ENCODE assay signal across 9 cellular contexts in genomic region chr17:45018514-45019176, GRCh38. TPM values are rescaled to one million over a fixed set of nuclear protein-coding genes. Genes with fewer than 3 reads are reported as not detected.
A peak's percentile ranks its signal among the peaks of the same experiment; 100 is the strongest.
DNase-seq lines count a peak whose midpoint lies in the region; ATAC-seq, FAIRE-seq and TF ChIP-seq lines count a peak whose summit lies in the region.
"Had no signal": no experiment of that assay in that cellular context is flagged by ENCODE, and none has a peak within 500 bp of the region (broad histone marks: within the 10 kb centered on the region; RNA-seq: fewer than 3 reads in every experiment).

No MANE protein-coding gene starts in this region.

- CTCF ChIA-PET in OCI-LY7 (lab: Charles Lee; ENCODE audit: unreplicated experiment), result no interaction called here

- no peaks in the 10 kb centered on the region for H3K9me2 ChIP-seq in OCI-LY7 (ENCODE audit: insufficient read depth, low read length)

- no peaks in the 10 kb centered on the region for H3K9me3 Mint-ChIP-seq in naive thymus-derived CD8-positive, alpha-beta T cell

- WGBS in small intestine, 3 donors, result 2 to 5% (median 2%) methylated on average over 31 to 32 of the region's 32 CpGs

- peak overlapping the region; percentile 81 to 96 (median 85) for H3K4me3 Mint-ChIP-seq in naive thymus-derived CD8-positive, alpha-beta T cell

- H3K27ac ChIP-seq in OCI-LY7 (ENCODE audit: low read depth, low read length, poor library complexity, severe bottlenecking) (no peak overlapping the region), colonic mucosa (no peak overlapping the region), small intestine (ENCODE audit: low read depth in 1 of 2, low read length in 1 of 2) (no peak overlapping the region)

- H3K4me2 ChIP-seq in OCI-LY7 (ENCODE audit: low read length), result peak overlapping the region; percentile 57

- H4K20me1 ChIP-seq in OCI-LY7 (ENCODE audit: insufficient read depth, low read length), result no peaks in the 10 kb centered on the region

- H3K79me2 ChIP-seq in OCI-LY7 (ENCODE audit: insufficient read depth, low read depth, low read length), result no peaks in the 10 kb centered on the region

- BruUV-seq in OCI-LY7 (replicated peaks; lab: Mats Ljungman, UMichigan), result no TSS peak

- DNase-seq in NCI-H1694 (lab: John Stamatoyannopoulos, UW), result peak; percentile 29
- no peak for DNase-seq in NCI-H1694 treated with DMSO at 0.1 percent for 48 hours (lab: John Stamatoyannopoulos, UW)
- DNase-seq in OCI-LY7 (ENCODE audit: low spot score), result no peak
- DNase-seq in colonic mucosa, result peak; percentile 27
- DNase-seq in naive thymus-derived CD8-positive, alpha-beta T cell, result peak in 3 of 10 donors; percentile 20 to 23 (median 22)
- no peak for DNase-seq in COLO668 (lab: John Stamatoyannopoulos, UW; ENCODE audit: unreplicated experiment)
- no peak for DNase-seq in ureter (ENCODE audit: low spot score)
- no peak for DNase-seq in small intestine

- no peak for FAIRE-seq in small intestine (lab: Jason Lieb, UNC)

- H3K4me1 ChIP-seq in OCI-LY7 (ENCODE audit: insufficient read depth, low read length, poor library complexity, severe bottlenecking), result peaks cover 14% of the 10 kb centered on the region
- H3K4me1 ChIP-seq in colonic mucosa, result peaks cover 3% of the 10 kb centered on the region
- peaks cover 2 to 7% of the 10 kb centered on the region in 2 donors for H3K4me1 ChIP-seq in small intestine (ENCODE audit: control insufficient read depth in 2 of 2, insufficient read depth in 1 of 2, low read depth in 1 of 2, low read length in 1 of 2)

- H3K27me3 ChIP-seq in colonic mucosa (no peaks in the 10 kb centered on the region), small intestine (ENCODE audit: control insufficient read depth in 2 of 2, insufficient read depth in 2 of 2, low read length in 2 of 2) (peaks cover 0 to 4% of the 10 kb centered on the region in 2 donors)

- H3K9ac ChIP-seq in colonic mucosa (ENCODE audit: low read depth in 2 of 2, low read length in 2 of 2), result peak overlapping the region; percentile 16 to 60

- H3K36me3 ChIP-seq in OCI-LY7 (ENCODE audit: insufficient read depth, low read length) (peaks cover under 1% of the 10 kb centered on the region; the same call in 1 of the 2 replicates), colonic mucosa (no peaks in the 10 kb centered on the region), small intestine (ENCODE audit: control insufficient read depth in 2 of 2, insufficient read depth in 2 of 2, low read length in 2 of 2) (no peaks in the 10 kb centered on the region)

- ATAC-seq in naive thymus-derived CD8-positive, alpha-beta T cell, result peak; percentile 41 to 47

- H3K27ac Mint-ChIP-seq in naive thymus-derived CD8-positive, alpha-beta T cell, result peak overlapping the region in 4 of 10 donors; percentile 67 to 77 (median 72)

- POLR2A ChIA-PET in OCI-LY7 (lab: Charles Lee), result interaction anchor here (0.6 kb wide), 1 partner anchor 31 kb away, joined by 6 read pairs; no protein-coding TSS in a partner anchor
- POLR2A ChIA-PET in naive thymus-derived CD8-positive, alpha-beta T cell (lab: Charles Lee), result interaction anchor here (1.1 kb wide), 1 partner anchor 244 kb away, joined by 3 read pairs; no protein-coding TSS in a partner anchor

- H3K27me3 Mint-ChIP-seq in naive thymus-derived CD8-positive, alpha-beta T cell, result peaks cover 20 to 54% (median 37%) of the 10 kb centered on the region in 5 donors

- H3K9me3 ChIP-seq in OCI-LY7 (ENCODE audit: low read length) (no peaks in the 10 kb centered on the region), colonic mucosa (no peaks in the 10 kb centered on the region), small intestine (ENCODE audit: control insufficient read depth, low read depth) (no peaks in the 10 kb centered on the region)

- peaks cover 0 to 11% (median 0%) of the 10 kb centered on the region in 3 donors for H3K36me3 Mint-ChIP-seq in naive thymus-derived CD8-positive, alpha-beta T cell

- H3K4me3 ChIP-seq in OCI-LY7 (ENCODE audit: low read depth, low read length, poor library complexity, severe bottlenecking) (peak overlapping the region; percentile 29), colonic mucosa (peak overlapping the region; percentile 46), small intestine (ENCODE audit: low read depth in 1 of 2, low read length in 2 of 2) (peak overlapping the region in 1 of 2 donors; percentile 48)

- TF ChIP-seq CTCF in OCI-LY7 (conservative IDR thresholded peaks at IDR 0.05; ENCODE audit: low read length) (no peak), colonic mucosa (IDR thresholded peaks at IDR 0.05) (no peak)

- H3K4me1 Mint-ChIP-seq in naive thymus-derived CD8-positive, alpha-beta T cell, result peaks cover 19 to 30% (median 21%) of the 10 kb centered on the region in 4 donors

- peak overlapping the region; percentile 41; the same call in 1 of the 2 replicates for H2AFZ ChIP-seq in OCI-LY7 (ENCODE audit: low read length)

- intact Hi-C loops in OCI-LY7 (cut with micrococcal nuclease; ENCODE audit: unreplicated experiment) (loop anchor here (5.0 kb wide), 1 partner anchor 79 kb away; no protein-coding TSS in a partner anchor), colonic mucosa (cut with DNase I) (no loop called here)

RNA-seq across cellular contexts. Expression of gene DCAKD, which starts 32.8 kb away (rescaled TPM):
- 40.8 and 53.1 TPM in 2 replicates for total RNA-seq in OCI-LY7 (2014; rRNA removed; shearing (Covaris generic))
- total RNA-seq in OCI-LY7 (2022) (45.6 and 48.9 TPM in 2 replicates), colonic mucosa (10 to 100 TPM; 20.2 to 46.8 TPM), ureter (76.4 TPM)
- total RNA-seq in naive thymus-derived CD8-positive, alpha-beta T cell, result 10 to 100 TPM; 36.1 to 37.9 TPM
- polyA plus RNA-seq in naive thymus-derived CD8-positive, alpha-beta T cell, result 10 to 100 TPM; 13.1 to 16.1 (median 16.0) TPM
- 10 to 100 TPM in 1 of 3 donors, 1 to 10 TPM in 2; 4.2 to 15.2 (median 7.6) TPM for polyA plus RNA-seq in small intestine

RNA-seq across cellular contexts. Expression of gene NMT1, which starts 42.5 kb away (rescaled TPM):
- total RNA-seq in OCI-LY7 (2014; rRNA removed; shearing (Covaris generic)), result 65.7 and 82.3 TPM in 2 replicates
- total RNA-seq in OCI-LY7 (2022) (126 and 134 TPM in 2 replicates), colonic mucosa (100 to 1,000 TPM in 1 of 2 donors, 10 to 100 TPM in 1; 68.0 to 127 TPM), ureter (125 TPM)
- total RNA-seq in naive thymus-derived CD8-positive, alpha-beta T cell, result 100 to 1,000 TPM; 130 to 139 TPM
- polyA plus RNA-seq in naive thymus-derived CD8-positive, alpha-beta T cell, result 10 to 100 TPM; 55.2 to 70.8 (median 65.0) TPM
- polyA plus RNA-seq in small intestine, result 100 to 1,000 TPM in 1 of 3 donors, 10 to 100 TPM in 2; 38.9 to 131 (median 95.1) TPM

RNA-seq across cellular contexts. Expression of gene C1QL1, which starts 50.5 kb away (rescaled TPM):
- total RNA-seq in OCI-LY7 (2014; rRNA removed; shearing (Covaris generic)), result not detected in 2 replicates
- total RNA-seq in OCI-LY7 (2022) (not detected in 2 replicates), colonic mucosa (1 to 10 TPM; 1.2 to 1.9 TPM), ureter (1.1 TPM)
- not detected for total RNA-seq in naive thymus-derived CD8-positive, alpha-beta T cell
- not detected for polyA plus RNA-seq in naive thymus-derived CD8-positive, alpha-beta T cell
- polyA plus RNA-seq in small intestine, result 1 to 10 TPM in 2 of 3 donors, not detected in 1; 1.3 to 2.6 TPM
- total RNA-seq: subcutaneous adipose tissue had no signal

Comparison
In these comparisons a context has a peak if more than half of its experiments do, and no peak if none do; other contexts are left out.
1. DNase-seq: peak in NCI-H1694 (single experiment) and colonic mucosa (single experiment); none in NCI-H1694 treated with DMSO at 0.1 percent for 48 hours (single experiment), OCI-LY7 (single experiment), COLO668 (single experiment), ureter (single experiment) and small intestine (single experiment).